20 cellular contexts compared by ENCODE assay signal in the genomic region with DNA sequence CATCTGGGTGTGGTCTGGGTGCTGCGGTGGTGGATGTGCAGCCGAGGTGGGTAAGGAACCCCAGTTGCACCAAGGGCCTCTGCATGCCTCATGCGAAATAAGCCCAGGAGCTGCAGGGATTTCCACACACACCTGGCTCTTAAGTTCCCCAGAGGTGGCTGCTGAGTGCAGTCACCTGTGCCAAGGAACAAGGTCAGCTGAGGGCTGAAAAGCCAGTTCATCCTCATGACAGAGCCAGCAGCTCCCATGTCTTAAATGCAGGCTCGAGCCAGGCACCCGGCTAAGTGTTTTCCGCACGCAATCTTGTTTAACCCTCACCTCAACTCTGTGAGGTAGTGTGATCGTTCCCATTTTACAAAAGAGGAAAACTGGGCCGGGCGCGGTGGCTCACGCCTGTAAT.
"Had no signal": no experiment of that assay in that cellular context is flagged by ENCODE, and none has a peak within 500 bp of the region (broad histone marks: within the 10 kb centered on the region; RNA-seq: fewer than 3 reads in every experiment).

No MANE protein-coding gene starts in this region.

- H3K27me3 ChIP-seq: breast epithelium, foreskin keratinocyte, ovary, upper lobe of left lung had no signal

- DNase-seq: activated CD4-positive, alpha-beta T cell treated with anti-CD3 and anti-CD28 coated beads for 1 hour; activated CD4-positive, alpha-beta T cell treated with anti-CD3 and anti-CD28 coated beads, Interleukin-2, amount 50 U/mL, for 1 hour; activated CD8-positive, alpha-beta T cell treated with anti-CD3 and anti-CD28 coated beads, Interleukin-2, amount 10 ng/mL, durations not matched to agents 7 days and 5 days; activated gamma-delta T cell treated with Interleukin-2 at 50 U/mL for 16 hours; effector memory CD4-positive, alpha-beta T cell; foreskin keratinocyte; left ventricle myocardium inferior; ovary; stimulated activated CD4-positive, alpha-beta T cell treated with anti-CD3 and anti-CD28 coated beads, Interleukin-4, amount 100 ng/mL, for 1 hour; stimulated activated naive CD8-positive, alpha-beta T cell treated with anti-CD3 and anti-CD28 coated beads, Interleukin-15, Interleukin-2, amounts not matched to agents 100 U/mL and 50 U/mL, for 24 hours; upper lobe of left lung; WERI-Rb-1 had no signal

- H3K27ac ChIP-seq: breast epithelium, foreskin keratinocyte, ovary, prostate gland, upper lobe of left lung, WERI-Rb-1 had no signal

- H3K36me3 ChIP-seq: breast epithelium, ovary, prostate gland, WERI-Rb-1 had no signal

- H3K27me3 Mint-ChIP-seq: activated naive CD8-positive, alpha-beta T cell; central memory CD8-positive, alpha-beta T cell had no signal

- H3K27ac Mint-ChIP-seq: activated naive CD8-positive, alpha-beta T cell; activated T-helper 1 cell treated with anti-CD3 and anti-CD28 coated beads, Interleukin-12 subunit alpha, Interleukin-12 subunit beta, Interleukin-2, Interleukin-4 antibody, amounts not matched to agents 30 ng/mL and 10 ng/mL and 1 ng/mL, durations not matched to agents 14 hours and 24 hours and 36 hours; nephron; T-helper 2 cell treated with Interferon-gamma antibody and Interleukin-4, amounts not matched to agents 5 μg/mL and 100 μg/mL, for 36 hours had no signal

- H3K4me3 ChIP-seq: breast epithelium, left ventricle myocardium inferior, ovary, prostate gland, upper lobe of left lung had no signal

- H3K9me3 ChIP-seq: neutrophil, ovary, prostate gland, upper lobe of left lung had no signal

- H3K9me3 Mint-ChIP-seq: central memory CD8-positive, alpha-beta T cell had no signal

- H3K4me1 ChIP-seq: breast epithelium, foreskin keratinocyte, prostate gland had no signal

- H3K4me3 Mint-ChIP-seq: activated CD8-positive, alpha-beta T cell treated with anti-CD3 and anti-CD28 coated beads, Interleukin-2, amount 10 ng/mL, durations not matched to agents 7 days and 5 days; activated naive CD8-positive, alpha-beta T cell; activated T-helper 1 cell treated with anti-CD3 and anti-CD28 coated beads, Interleukin-12 subunit alpha, Interleukin-12 subunit beta, Interleukin-2, Interleukin-4 antibody, amounts not matched to agents 30 ng/mL and 10 ng/mL and 1 ng/mL, durations not matched to agents 14 hours and 24 hours and 36 hours; central memory CD8-positive, alpha-beta T cell; nephron; T-helper 2 cell treated with Interferon-gamma antibody and Interleukin-4, amounts not matched to agents 5 μg/mL and 100 μg/mL, for 36 hours had no signal

- ATAC-seq: activated CD8-positive, alpha-beta T cell treated with anti-CD3 and anti-CD28 coated beads, Interleukin-2, amount 10 ng/mL, durations not matched to agents 7 days and 5 days; foreskin keratinocyte; stimulated activated naive CD8-positive, alpha-beta T cell treated with anti-CD3 and anti-CD28 coated beads, Interleukin-15, Interleukin-2, amounts not matched to agents 100 U/mL and 50 U/mL, for 24 hours had no signal
